ENCODE assay signal across 16 cellular contexts in the genomic region with DNA sequence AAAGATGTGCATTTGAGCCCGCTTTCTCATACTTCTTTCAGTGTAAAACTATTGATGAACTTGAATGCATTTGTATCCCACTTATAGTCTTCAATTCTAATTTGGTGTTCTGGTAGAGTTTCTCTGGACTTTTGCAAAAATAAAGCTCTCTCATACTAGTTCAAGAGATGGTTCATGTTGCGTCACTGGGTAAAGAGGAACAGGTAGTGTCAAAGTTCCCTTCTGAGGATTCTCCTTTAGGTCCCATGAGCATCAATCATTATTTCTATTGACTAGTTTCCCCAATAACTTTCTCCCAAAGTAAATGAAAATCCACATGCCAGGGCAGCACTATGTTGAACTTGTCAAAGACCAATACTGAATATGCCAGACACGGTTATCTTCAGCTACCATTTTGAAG.
"Had no signal": no experiment of that assay in that cellular context is flagged by ENCODE, and none has a peak within 500 bp of the region (broad histone marks: within the 10 kb centered on the region; RNA-seq: fewer than 3 reads in every experiment).

No MANE protein-coding gene starts in this region.

- H2AFZ ChIP-seq: hepatocyte had no signal

- FAIRE-seq: bronchial epithelial cell had no signal

- H3K4me3 ChIP-seq: adrenal gland, hepatocyte, lower lobe of right lung, prostate gland, right atrium auricular region, vagina had no signal

- ATAC-seq: activated naive CD4-positive, alpha-beta T cell treated with anti-CD3 and anti-CD28 coated beads, Interleukin-2, amount 50 U/mL, for 72 hours; effector memory CD8-positive, alpha-beta T cell; left colon; lower lobe of right lung had no signal

- H3K9me3 ChIP-seq: adrenal gland, lower lobe of right lung, prostate gland, right atrium auricular region, vagina had no signal

- DNase-seq: activated CD4-positive, alpha-beta T cell treated with anti-CD3 and anti-CD28 coated beads, Interleukin-2, amount 50 U/mL, for 4 hours; activated gamma-delta T cell treated with Interleukin-2 at 50 U/mL for 16 hours; adrenal gland; effector memory CD8-positive, alpha-beta T cell; foreskin fibroblast; left colon; lower lobe of right lung; T-helper 2 cell; trophoblast cell; WERI-Rb-1 had no signal

- H3K79me2 ChIP-seq: hepatocyte had no signal

- H3K27me3 ChIP-seq: adrenal gland, hepatocyte, right atrium auricular region, vagina had no signal

- H3K4me2 ChIP-seq: hepatocyte had no signal

- H3K36me3 ChIP-seq: adrenal gland, lower lobe of right lung, prostate gland, right atrium auricular region, vagina, WERI-Rb-1 had no signal

- H3K4me1 ChIP-seq: adrenal gland, prostate gland, vagina had no signal

- H3K27ac ChIP-seq: adrenal gland, hepatocyte, lower lobe of right lung, prostate gland, right atrium auricular region, vagina, WERI-Rb-1 had no signal
